ENCODE assay signal across 22 cellular contexts in the genomic region with DNA sequence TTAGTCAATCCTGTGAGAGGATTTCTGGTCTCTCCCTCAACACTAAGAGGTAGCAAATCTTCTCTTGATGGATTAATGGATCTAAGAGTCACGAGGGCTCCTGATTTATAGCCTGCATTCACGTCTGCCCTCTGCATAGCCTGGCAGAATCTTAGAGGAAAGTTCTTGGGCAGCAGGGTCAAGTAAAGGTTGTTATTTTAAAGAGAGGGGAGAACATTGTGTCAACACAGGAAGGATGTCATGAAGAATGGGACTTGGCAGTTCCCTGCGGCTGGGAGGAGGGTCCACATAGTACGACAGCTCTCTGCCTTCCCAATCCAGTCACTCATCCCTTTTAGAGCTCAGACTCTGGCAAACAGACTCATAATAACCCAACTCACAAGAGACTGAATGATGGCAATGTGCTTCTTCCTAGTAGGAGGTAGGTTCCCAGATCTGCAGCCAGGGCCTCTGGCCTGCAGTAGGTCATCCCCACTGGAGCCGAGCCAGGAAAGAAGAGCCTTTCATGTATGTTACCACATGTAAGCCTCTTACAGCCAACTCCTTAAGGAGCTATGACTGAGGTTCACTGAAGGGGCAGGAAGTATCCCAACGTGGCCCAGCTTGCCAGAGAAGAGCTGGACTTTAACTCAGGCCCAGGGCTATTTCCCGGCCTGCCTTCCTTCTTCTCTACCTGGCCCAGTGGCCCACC. TPM values are rescaled to one million over a fixed set of nuclear protein-coding genes. Genes with fewer than 3 reads are reported as not detected.
"Had no signal": no experiment of that assay in that cellular context is flagged by ENCODE, and none has a peak within 500 bp of the region (broad histone marks: within the 10 kb centered on the region; RNA-seq: fewer than 3 reads in every experiment).

No MANE protein-coding gene starts in this region.

- H3K4me1 ChIP-seq: gastroesophageal sphincter, heart left ventricle, uterus had no signal

- H3K27me3 ChIP-seq: uterus had no signal

- H3K4me3 ChIP-seq: gastroesophageal sphincter, heart left ventricle, tibial artery, uterus had no signal

- H3K9me3 ChIP-seq: gastroesophageal sphincter, heart left ventricle, neutrophil, tibial artery, uterus had no signal

- ATAC-seq: activated T-helper 17 cell treated with anti-CD3 and anti-CD28 coated beads, Interleukin-2, amount 50 U/mL, for 72 hours; gastroesophageal sphincter; heart left ventricle; left ventricle myocardium superior; naive thymus-derived CD8-positive, alpha-beta T cell; stimulated activated naive CD8-positive, alpha-beta T cell treated with anti-CD3 and anti-CD28 coated beads, Interleukin-15, Interleukin-2, amounts not matched to agents 100 U/mL and 50 U/mL, for 24 hours had no signal

- DNase-seq: activated B cell treated with CpG ODN at 0.5 μM for 24 hours; activated CD4-positive, alpha-beta memory T cell treated with anti-CD3 and anti-CD28 coated beads, Interleukin-2, amount 10 ng/mL, durations not matched to agents 7 days and 5 days; activated CD4-positive, alpha-beta T cell treated with anti-CD3 and anti-CD28 coated beads for 48 hours; activated naive CD4-positive, alpha-beta T cell; activated naive CD8-positive, alpha-beta T cell treated with anti-CD3 and anti-CD28 coated beads for 36 hours; activated T-cell treated with anti-CD3 and anti-CD28 coated beads, Interleukin-2, amount 50 U/mL, for 1 hour; caudate nucleus; heart left ventricle; left ventricle myocardium superior; mesendoderm; naive thymus-derived CD8-positive, alpha-beta T cell; stimulated activated naive CD8-positive, alpha-beta T cell treated with anti-CD3 and anti-CD28 coated beads, Interleukin-15, Interleukin-2, amounts not matched to agents 100 U/mL and 50 U/mL, for 24 hours; substantia nigra; tibial artery; uterus had no signal

- H3K27ac ChIP-seq: gastroesophageal sphincter, heart left ventricle, neutrophil, tibial artery, uterus had no signal

- H3K36me3 ChIP-seq: gastroesophageal sphincter, heart left ventricle, neutrophil, tibial artery, uterus had no signal

- FAIRE-seq: colon, TTC549 had no signal

RNA-seq across cellular contexts. Expression of a gene that starts 42.8 kb away (rescaled TPM):
- total RNA-seq: kidney epithelial cell; left ventricle myocardium superior; naive thymus-derived CD8-positive, alpha-beta T cell; renal cortical epithelial cell had no signal
